ENCODE assay signal across 8 cellular contexts in the genomic region with DNA sequence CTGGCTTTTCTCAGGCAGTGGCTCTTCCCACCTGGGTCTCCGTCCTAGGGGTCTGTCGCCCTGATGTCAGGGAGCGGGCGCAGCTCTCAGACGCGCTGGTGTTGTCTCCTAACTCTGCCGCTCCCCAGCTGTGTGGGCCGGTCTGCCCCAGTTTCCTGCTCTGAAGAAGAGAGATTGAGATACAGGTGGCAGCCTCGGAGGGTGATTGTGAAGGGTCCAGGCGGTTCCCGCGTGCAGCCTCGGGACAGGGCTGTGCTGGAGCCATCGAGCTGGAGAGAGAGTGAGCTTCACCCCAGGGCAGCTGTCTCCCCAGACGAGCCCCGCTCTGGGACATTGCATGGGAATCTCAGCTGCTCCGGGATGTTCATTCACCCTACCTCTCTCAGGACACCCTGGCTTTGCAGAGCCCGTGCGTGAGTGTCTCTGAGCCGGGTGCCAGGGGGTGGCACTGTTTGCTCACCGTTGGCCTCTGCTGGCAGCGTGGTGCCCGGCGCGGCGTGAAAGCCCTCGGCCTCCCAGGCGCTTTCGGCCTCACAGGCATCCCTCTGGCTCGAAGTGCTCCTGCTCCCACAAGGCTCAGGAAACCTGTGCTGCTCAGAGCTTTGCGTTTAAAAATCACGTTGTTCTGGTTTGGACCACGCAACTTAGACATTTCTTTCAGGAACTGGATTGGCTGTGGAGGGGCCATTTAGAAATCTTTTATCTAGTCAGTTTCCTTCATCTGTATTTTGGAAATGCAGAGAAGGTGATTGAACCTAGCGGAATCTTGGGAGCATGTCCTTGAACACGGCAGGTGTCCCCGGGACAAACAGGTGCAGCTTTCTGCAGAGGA. TPM values are rescaled to one million over a fixed set of nuclear protein-coding genes. Genes with fewer than 3 reads are reported as not detected.
DNase-seq lines count a peak whose midpoint lies in the region; ATAC-seq and TF ChIP-seq lines count a peak whose summit lies in the region.

No MANE protein-coding gene starts in this region.

- no peak overlapping the region for H3K18ac ChIP-seq in mesenchymal stem cell (ENCODE audit: low read depth in 1 of 2, low read length in 2 of 2)

- no peak overlapping the region for H4K91ac ChIP-seq in mesenchymal stem cell (ENCODE audit: low read length)

- H2AK5ac ChIP-seq in mesenchymal stem cell (ENCODE audit: low read length, severe bottlenecking) = no peak overlapping the region

- WGBS in mesenchymal stem cell = 65% methylated on average over 36 of the region's 36 CpGs

- TF ChIP-seq CTCF in HL-60 (IDR thresholded peaks at IDR 0.05; ENCODE audit: insufficient read depth, low read length) (peak; percentile 46), choroid plexus epithelial cell (conservative IDR thresholded peaks at IDR 0.05; ENCODE audit: low read depth, low read length) (peak; percentile 60)

- no peaks in the 10 kb centered on the region for H3K9me3 Mint-ChIP-seq in T-cell

- H3K27me3 Mint-ChIP-seq in T-cell = peaks cover 10 to 15% of the 10 kb centered on the region in 2 donors

- H2AFZ ChIP-seq in mesenchymal stem cell (ENCODE audit: low read depth, low read length) = no peak overlapping the region

- CTCF ChIA-PET in T-cell (lab: Charles Lee) = interaction anchor here in 1 of 2 donors (1.1 kb wide), 1 partner anchor 239 kb away, joined by 4 read pairs; no protein-coding TSS in a partner anchor

- no peak overlapping the region for H3K4me2 ChIP-seq in mesenchymal stem cell (ENCODE audit: low read length, poor library complexity, severe bottlenecking)

- H3K14ac ChIP-seq in mesenchymal stem cell (ENCODE audit: low read length in 2 of 2) = no peak overlapping the region

- no peak overlapping the region for H2BK12ac ChIP-seq in mesenchymal stem cell (ENCODE audit: low read length in 2 of 2)

- H3K9ac ChIP-seq in mesenchymal stem cell (ENCODE audit: low read length) = no peak overlapping the region

- no peaks in the 10 kb centered on the region for H3K36me3 Mint-ChIP-seq in T-cell

- H3K79me1 ChIP-seq in mesenchymal stem cell (replicated peaks; ENCODE audit: low read length, poor library complexity, severe bottlenecking) = no peaks in the 10 kb centered on the region

- H4K8ac ChIP-seq in mesenchymal stem cell (ENCODE audit: low read length) = no peak overlapping the region

- no peak overlapping the region for H2BK5ac ChIP-seq in mesenchymal stem cell (ENCODE audit: low read depth, low read length, poor library complexity, severe bottlenecking)

- H3K4me1 Mint-ChIP-seq in T-cell = peaks cover 9 to 13% (median 11%) of the 10 kb centered on the region in 3 donors

- peak; percentile 57 to 77 (median 70) for ATAC-seq in T-cell (replicated peaks in 1 of 4)
- ATAC-seq in GM19452 (IDR thresholded peaks at IDR 0.05; ENCODE audit: unreplicated experiment) = no peak
- no peak for ATAC-seq in GM21619 (IDR thresholded peaks at IDR 0.05; ENCODE audit: unreplicated experiment)

- no peaks in the 10 kb centered on the region for H3K36me3 ChIP-seq in mesenchymal stem cell (ENCODE audit: control insufficient read depth in 1 of 2, insufficient read depth in 2 of 2, low read depth in 1 of 2, low read length in 2 of 2)

- H3K27ac ChIP-seq in HL-60 (replicated peaks) = peak overlapping the region; percentile 28
- H3K27ac ChIP-seq in mesenchymal stem cell (ENCODE audit: low read length, poor library complexity, severe bottlenecking) = no peak overlapping the region

- no peaks in the 10 kb centered on the region for H3K9me3 ChIP-seq in mesenchymal stem cell (ENCODE audit: control insufficient read depth, low read length)

- no peak overlapping the region for H3K27ac Mint-ChIP-seq in T-cell

- H3K23ac ChIP-seq in mesenchymal stem cell (ENCODE audit: low read length in 2 of 2) = no peak overlapping the region

- peak; percentile 40 for DNase-seq in COLO829 (ENCODE audit: low spot score)
- peak; percentile 49 to 82 for DNase-seq in HL-60 (ENCODE audit: low read depth in 1 of 2, low spot score in 1 of 2)
- DNase-seq in T-cell = peak in 12 of 34 experiments; percentile 8 to 58 (median 22)
- peak; percentile 55 for DNase-seq in choroid plexus epithelial cell (ENCODE audit: low read depth)
- peak; percentile 8 for DNase-seq in mesenchymal stem cell
- no peak for DNase-seq in NOMO-1 treated with DMSO at 0.1 percent for 48 hours (lab: John Stamatoyannopoulos, UW; ENCODE audit: unreplicated experiment)

- no peak overlapping the region for H3K4me3 Mint-ChIP-seq in T-cell

- H2BK15ac ChIP-seq in mesenchymal stem cell (ENCODE audit: low read depth, poor library complexity, severe bottlenecking) = no peak overlapping the region

- POLR2A ChIA-PET in T-cell (lab: Charles Lee) = no interaction called here

- H3K4me1 ChIP-seq in mesenchymal stem cell (ENCODE audit: control insufficient read depth, insufficient read depth, low read depth, low read length) = peaks cover 6% of the 10 kb centered on the region

- no peak overlapping the region for H3K4ac ChIP-seq in mesenchymal stem cell (ENCODE audit: low read depth in 1 of 2, low read length in 2 of 2)

- no peak overlapping the region for H2BK120ac ChIP-seq in mesenchymal stem cell (ENCODE audit: low read depth, low read length)

- H3K27me3 ChIP-seq in HL-60 (ENCODE audit: insufficient read depth, poor library complexity, severe bottlenecking) (no peaks in the 10 kb centered on the region), mesenchymal stem cell (ENCODE audit: control insufficient read depth in 1 of 2, insufficient read depth in 1 of 2, low read length in 2 of 2) (peaks cover 18 to 37% of the 10 kb centered on the region in 2 experiments)

- H3K4me3 ChIP-seq in HL-60 (replicated peaks; ENCODE audit: insufficient read depth, low read length) (no peak overlapping the region), choroid plexus epithelial cell (ENCODE audit: low read depth, low read length) (no peak overlapping the region), mesenchymal stem cell (ENCODE audit: insufficient read depth in 1 of 2, low read depth in 1 of 2, low read length in 2 of 2) (no peak overlapping the region)

RNA-seq across cellular contexts. Expression of a gene that starts 33.8 kb away (rescaled TPM):
- total RNA-seq in T-cell = 10 to 100 TPM; 26.6 to 77.3 (median 30.1) TPM
- 16.9 TPM for polyA plus RNA-seq in mesenchymal stem cell (2013, experiment 1 of 2)
- polyA plus RNA-seq in mesenchymal stem cell (2013, experiment 2 of 2) = 17.7 TPM

RNA-seq across cellular contexts. Expression of a gene that starts 38.9 kb away (rescaled TPM):
- not detected for total RNA-seq in T-cell
- polyA plus RNA-seq in mesenchymal stem cell (2013, experiment 1 of 2) = not detected
- not detected for polyA plus RNA-seq in mesenchymal stem cell (2013, experiment 2 of 2)

Comparison
In these comparisons a context has a peak if more than half of its experiments do, and no peak if none do; other contexts are left out.
1. ATAC-seq: peak in T-cell (4 of 4); none in GM19452 (single experiment) and GM21619 (single experiment).